Comparison of ENCODE assay signal across 8 cellular contexts in genomic region chr17:19867654-19868395, GRCh38. TPM values are rescaled to one million over a fixed set of nuclear protein-coding genes. Genes with fewer than 3 reads are reported as not detected.
DNase-seq lines count a peak whose midpoint lies in the region; ATAC-seq and TF ChIP-seq lines count a peak whose summit lies in the region.

TSS of gene ULK2 (minus strand) at chr17:19867936. CDS start at chr17:19867417, 519 bp downstream.

- peaks cover 22% of the 10 kb centered on the region for H3K4me1 Mint-ChIP-seq in activated T-cell treated with anti-CD3 and anti-CD28 coated beads, Interleukin-2, amount 50 U/mL, for 4 hours (ENCODE audit: low read depth)

- peak; percentile 87 to 88 for ATAC-seq in activated T-cell treated with anti-CD3 and anti-CD28 coated beads, Interleukin-2, amount 50 U/mL, for 4 hours

- DNase-seq in D341Med (ENCODE audit: low spot score) (peak; percentile 76), GM23248 (peak; percentile 87), NCI-H345 treated with DMSO at 0.1 percent for 48 hours (lab: John Stamatoyannopoulos, UW; ENCODE audit: unreplicated experiment) (peak; percentile 9), fibroblast of mammary gland (ENCODE audit: low read depth) (peak; percentile 69), OCI-M1 (lab: John Stamatoyannopoulos, UW) (no peak)
- DNase-seq in activated T-cell treated with anti-CD3 and anti-CD28 coated beads, Interleukin-2, amount 50 U/mL, for 4 hours: peak; percentile 29
- peak; percentile 25 for DNase-seq in stimulated activated naive CD4-positive, alpha-beta T cell treated with Interleukin-2 at 50 U/mL for 16 hours (lab: John Stamatoyannopoulos, UW)

- H3K27me3 Mint-ChIP-seq in activated T-cell treated with anti-CD3 and anti-CD28 coated beads, Interleukin-2, amount 50 U/mL, for 4 hours (ENCODE audit: low read depth): no peaks in the 10 kb centered on the region

- H3K9ac ChIP-seq in GM23248 (peak within 1 kb of the TSS; percentile 87), muscle layer of colon (ENCODE audit: low read length) (peak within 1 kb of the TSS; percentile 49)

- in situ Hi-C loops in GM23248 (cut with MboI): no loop called here

- H3K9me3 Mint-ChIP-seq in activated T-cell treated with anti-CD3 and anti-CD28 coated beads, Interleukin-2, amount 50 U/mL, for 4 hours: no peaks in the 10 kb centered on the region

- no peaks in the 10 kb centered on the region for H3K27me3 ChIP-seq in GM23248 (replicated peaks; ENCODE audit: insufficient read depth)
- no peaks in the 10 kb centered on the region for H3K27me3 ChIP-seq in muscle layer of colon (ENCODE audit: control insufficient read depth in 1 of 2, insufficient read depth in 2 of 2, low read length in 2 of 2)

- H3K27ac ChIP-seq in GM23248: no peak within 1 kb of the TSS
- H3K27ac ChIP-seq in muscle layer of colon (ENCODE audit: low read depth, low read length): peak within 1 kb of the TSS; percentile 84

- H4K20me1 ChIP-seq in GM23248 (ENCODE audit: insufficient read depth): no peaks in the 10 kb centered on the region

- H3K4me2 ChIP-seq in GM23248 (ENCODE audit: unreplicated experiment): peak within 1 kb of the TSS; percentile 84

- peaks cover 6% of the 10 kb centered on the region for H3K36me3 Mint-ChIP-seq in activated T-cell treated with anti-CD3 and anti-CD28 coated beads, Interleukin-2, amount 50 U/mL, for 4 hours (ENCODE audit: insufficient read depth)

- H3K36me3 ChIP-seq in GM23248 (ENCODE audit: low read depth) (no peaks in the 10 kb centered on the region), muscle layer of colon (ENCODE audit: insufficient read depth, low read length) (peaks cover 3% of the 10 kb centered on the region)

- WGBS in GM23248 (ENCODE audit: low coverage in 1 of 2, low lambda C conversion rate in 2 of 2, missing lambda C conversion rate in 2 of 2), 2 experiments: 10 to 14% methylated on average over 44 to 58 of the region's 91 CpGs

- H3K4me3 ChIP-seq in GM23248 (peak within 1 kb of the TSS; percentile 84), fibroblast of mammary gland (ENCODE audit: control insufficient read depth, low read depth, low read length) (peak within 1 kb of the TSS; percentile 79), muscle layer of colon (ENCODE audit: low read depth in 1 of 2, low read length in 2 of 2) (peak within 1 kb of the TSS; percentile 77 to 91)

- no peaks in the 10 kb centered on the region for H3K4me1 ChIP-seq in GM23248 (ENCODE audit: insufficient read depth)
- peaks cover 5% of the 10 kb centered on the region for H3K4me1 ChIP-seq in muscle layer of colon (ENCODE audit: insufficient read depth, low read length)

- peak within 1 kb of the TSS; percentile 96 for H2AFZ ChIP-seq in GM23248

- TF ChIP-seq CTCF in fibroblast of mammary gland (conservative IDR thresholded peaks at IDR 0.05; ENCODE audit: control insufficient read depth, insufficient read depth, low read depth, low read length): no peak

- H3K79me2 ChIP-seq in GM23248 (ENCODE audit: insufficient read depth): no peaks in the 10 kb centered on the region

- H3F3A ChIP-seq in GM23248 (ENCODE audit: insufficient read depth): no peaks in the 10 kb centered on the region

- peak within 1 kb of the TSS; percentile 80 for H3K4me3 Mint-ChIP-seq in activated T-cell treated with anti-CD3 and anti-CD28 coated beads, Interleukin-2, amount 50 U/mL, for 4 hours

- H3K9me2 ChIP-seq in GM23248 (ENCODE audit: insufficient read depth): no peaks in the 10 kb centered on the region

- no peaks in the 10 kb centered on the region for H3K9me3 ChIP-seq in GM23248 (ENCODE audit: low read depth)
- H3K9me3 ChIP-seq in muscle layer of colon (ENCODE audit: low read length): no peaks in the 10 kb centered on the region

RNA-seq across cellular contexts. Expression of gene ULK2, which starts in this region (rescaled TPM):
- total RNA-seq in GM23248 (2014; rRNA removed; shearing (Covaris generic)): 12.0 and 19.2 TPM in 2 replicates
- polyA plus RNA-seq in GM23248 (2016; fragmentation: Nextera tagmentation; extraction: Ambion mirVana): 4.7 and 6.8 TPM in 2 replicates
- total RNA-seq in activated T-cell treated with anti-CD3 and anti-CD28 coated beads, Interleukin-2, amount 50 U/mL, for 4 hours: 1 to 10 TPM; 4.5 to 6.9 (median 6.1) TPM
